1 cellular context compared by ENCODE assay signal in genomic region chr13:41423259-41423658, GRCh38. TPM values are rescaled to one million over a fixed set of nuclear protein-coding genes. Genes with fewer than 3 reads are reported as not detected.
"Had no signal": no experiment of that assay in that cellular context is flagged by ENCODE, and none has a peak within 500 bp of the region (broad histone marks: within the 10 kb centered on the region; RNA-seq: fewer than 3 reads in every experiment).

No MANE protein-coding gene starts in this region.

RNA-seq across cellular contexts. Expression of gene RGCC, which starts 34.1 kb away (rescaled TPM):
- total RNA-seq: SJCRH30 had no signal
